Comparison of ENCODE assay signal across 7 cellular contexts in genomic region chr17:68497885-68498319, GRCh38. TPM values are rescaled to one million over a fixed set of nuclear protein-coding genes. Genes with fewer than 3 reads are reported as not detected.
DNase-seq lines count a peak whose midpoint lies in the region; ATAC-seq and TF ChIP-seq lines count a peak whose summit lies in the region.

No MANE protein-coding gene starts in this region.

- H3K36me3 ChIP-seq in OCI-LY7 (ENCODE audit: insufficient read depth, low read length): peaks cover 5% of the 10 kb centered on the region; the same call in 1 of the 2 replicates

- no peaks in the 10 kb centered on the region for H3K9me2 ChIP-seq in OCI-LY7 (ENCODE audit: insufficient read depth, low read length)

- no TSS peak for BruUV-seq in OCI-LY7 (replicated peaks; lab: Mats Ljungman, UMichigan)

- intact Hi-C loops in OCI-LY7 (cut with micrococcal nuclease; ENCODE audit: unreplicated experiment): loop anchor here (1.0 kb wide), 2 partner anchors 13 to 32 kb away; no protein-coding TSS in a partner anchor

- peak overlapping the region; percentile 80 for H3K4me2 ChIP-seq in OCI-LY7 (ENCODE audit: low read length)

- peaks cover 57% of the 10 kb centered on the region for H3K4me1 ChIP-seq in OCI-LY7 (ENCODE audit: insufficient read depth, low read length, poor library complexity, severe bottlenecking)

- peak overlapping the region; percentile 56 for H3K4me3 ChIP-seq in OCI-LY7 (ENCODE audit: low read depth, low read length, poor library complexity, severe bottlenecking)
- no peak overlapping the region for H3K4me3 ChIP-seq in foreskin fibroblast (ENCODE audit: low read depth in 1 of 2, low read length in 2 of 2)

- POLR2A ChIA-PET in OCI-LY7 (lab: Charles Lee): interaction anchor here (0.6 to 4.8 kb wide), 27 partner anchors 9 to 918 kb away, joined by 3 to 81 read pairs (median 4); partner anchors contain the start of genes AMZ2, PRKAR1A and WIPI1

- peak overlapping the region; percentile 89 for H2AFZ ChIP-seq in OCI-LY7 (ENCODE audit: low read length)

- TF ChIP-seq CTCF in OCI-LY7 (conservative IDR thresholded peaks at IDR 0.05; ENCODE audit: low read length): no peak
- TF ChIP-seq CTCF in foreskin fibroblast (IDR thresholded peaks at IDR 0.05; ENCODE audit: low read depth, low read length): no peak

- peak overlapping the region; percentile 95 for H3K27ac ChIP-seq in OCI-LY7 (ENCODE audit: low read depth, low read length, poor library complexity, severe bottlenecking)

- ATAC-seq in GM19035 (IDR thresholded peaks at IDR 0.05; ENCODE audit: unreplicated experiment): peak; percentile 97
- ATAC-seq in HG02870 (IDR thresholded peaks at IDR 0.05; ENCODE audit: unreplicated experiment): peak; percentile 82

- no peaks in the 10 kb centered on the region for H4K20me1 ChIP-seq in OCI-LY7 (ENCODE audit: insufficient read depth, low read length)

- CTCF ChIA-PET in OCI-LY7 (lab: Charles Lee; ENCODE audit: unreplicated experiment): interaction anchor here (1.2 to 2.7 kb wide), 5 partner anchors 10 to 30 kb away, joined by 3 to 19 read pairs (median 11); partner anchors contain the start of gene PRKAR1A

- DNase-seq in OCI-LY7 (ENCODE audit: low spot score) (peak; percentile 99), mucosa of gallbladder (ENCODE audit: low spot score) (peak; percentile 31), COLO668 (lab: John Stamatoyannopoulos, UW; ENCODE audit: unreplicated experiment) (no peak), foreskin fibroblast (no peak)
- no peak for DNase-seq in stimulated activated CD4-positive, alpha-beta T cell treated with anti-CD3 and anti-CD28 coated beads, Interleukin-2, amount 100 ng/mL, for 24 hours

- no peaks in the 10 kb centered on the region for H3K79me2 ChIP-seq in OCI-LY7 (ENCODE audit: insufficient read depth, low read depth, low read length)

- H3K9me3 ChIP-seq in OCI-LY7 (ENCODE audit: low read length): peaks cover 12% of the 10 kb centered on the region; the same call in 1 of the 2 replicates

RNA-seq across cellular contexts. Expression of gene PRKAR1A, which starts 14.3 kb away (rescaled TPM):
- total RNA-seq in OCI-LY7 (2014; rRNA removed; shearing (Covaris generic)): 158 and 228 TPM in 2 replicates
- total RNA-seq in OCI-LY7 (2022) (332 and 359 TPM in 2 replicates), mucosa of gallbladder (258 TPM)

RNA-seq across cellular contexts. Expression of gene WIPI1, which starts 40.6 kb away (rescaled TPM):
- 31.7 and 34.4 TPM in 2 replicates for total RNA-seq in OCI-LY7 (2014; rRNA removed; shearing (Covaris generic))
- total RNA-seq in OCI-LY7 (2022): 43.5 and 59.2 TPM in 2 replicates
- 61.9 TPM for total RNA-seq in mucosa of gallbladder

Comparison
In these comparisons a context has a peak if more than half of its experiments do, and no peak if none do; other contexts are left out.
1. DNase-seq: peak in OCI-LY7 (single experiment) and mucosa of gallbladder (single experiment); none in COLO668 (single experiment), foreskin fibroblast (0 of 2) and stimulated activated CD4-positive, alpha-beta T cell treated with anti-CD3 and anti-CD28 coated beads, Interleukin-2, amount 100 ng/mL, for 24 hours (0 of 2).